Comparison of ENCODE assay signal across 12 cellular contexts in the genomic region with DNA sequence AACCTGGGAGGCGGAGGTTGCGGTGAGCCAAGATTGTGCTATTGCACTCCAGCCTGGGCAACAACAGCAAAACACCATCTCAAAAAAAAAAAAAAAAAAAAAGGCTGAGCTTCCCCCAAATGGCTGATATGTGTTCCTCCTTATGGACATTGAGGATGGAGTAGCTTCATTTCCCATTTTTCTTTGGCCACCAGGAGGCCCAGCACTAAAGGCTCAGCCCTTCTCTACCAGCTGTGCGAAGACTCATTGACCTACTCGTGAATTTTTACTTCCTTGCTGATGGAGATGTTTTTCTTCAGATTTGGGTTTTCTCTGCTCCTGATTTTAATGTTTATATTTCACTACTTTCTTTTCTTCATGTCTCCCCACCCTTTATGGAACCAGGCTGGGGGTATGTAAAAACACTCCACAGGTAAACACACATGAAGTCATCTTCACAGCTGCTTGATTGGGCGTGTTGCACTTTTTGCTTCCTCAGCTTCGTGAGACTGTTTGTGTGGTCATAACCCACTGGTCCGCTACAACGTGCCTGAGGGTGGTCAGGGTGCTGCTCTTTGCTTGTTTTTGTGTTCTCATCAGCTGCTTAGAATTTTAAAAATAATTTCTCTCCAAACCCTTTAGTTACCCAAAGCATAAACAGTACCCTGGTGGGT. TPM values are rescaled to one million over a fixed set of nuclear protein-coding genes. Genes with fewer than 3 reads are reported as not detected.
A peak's percentile ranks its signal among the peaks of the same experiment; 100 is the strongest.
DNase-seq lines count a peak whose midpoint lies in the region; ATAC-seq, FAIRE-seq and TF ChIP-seq lines count a peak whose summit lies in the region.
"Had no signal": no experiment of that assay in that cellular context is flagged by ENCODE, and none has a peak within 500 bp of the region (broad histone marks: within the 10 kb centered on the region; RNA-seq: fewer than 3 reads in every experiment).

No MANE protein-coding gene starts in this region.

- peak overlapping the region; percentile 75 for H3K27ac ChIP-seq in WERI-Rb-1

- DNase-seq in AG09309 (ENCODE audit: low read depth) (no peak), HCEC 1CT (peak; percentile 29), WERI-Rb-1 (no peak), kidney epithelial cell (ENCODE audit: low read depth) (no peak), H54 (ENCODE audit: insufficient read length, low spot score) (no peak), GM19238 (ENCODE audit: insufficient read length, low spot score) (no peak)
- DNase-seq: activated naive CD4-positive, alpha-beta T cell treated with Interleukin-2 at 50 U/mL for 16 hours; KG1 had no signal

- H3K36me3 ChIP-seq in WERI-Rb-1, result peaks cover 84% of the 10 kb centered on the region
- peaks cover 1% of the 10 kb centered on the region for H3K36me3 ChIP-seq in kidney epithelial cell (ENCODE audit: control insufficient read depth, insufficient read depth, low read length)

- TF ChIP-seq CTCF in AG09309 (IDR thresholded peaks at IDR 0.05; ENCODE audit: control insufficient read depth, insufficient read depth, low read depth, low read length, missing control alignments), result peak; percentile 46
- peak; percentile 41 for TF ChIP-seq CTCF in WERI-Rb-1 (IDR thresholded peaks at IDR 0.05; ENCODE audit: low read depth, low read length)
- TF ChIP-seq CTCF in kidney epithelial cell (IDR thresholded peaks at IDR 0.05; ENCODE audit: insufficient read depth, low read length, poor library complexity, severe bottlenecking), result peak; percentile 44

- H3K4me3 ChIP-seq in AG09309 (ENCODE audit: control insufficient read depth, low read depth, low read length), result no peak overlapping the region
- H3K4me3 ChIP-seq in WERI-Rb-1 (ENCODE audit: low read depth, low read length), result no peak overlapping the region
- no peak overlapping the region for H3K4me3 ChIP-seq in kidney epithelial cell (ENCODE audit: low read depth, low read length)
- H3K4me3 ChIP-seq: heart left ventricle had no signal

- no peaks in the 10 kb centered on the region for H3K9me3 ChIP-seq in WERI-Rb-1 (ENCODE audit: severe bottlenecking)
- H3K9me3 ChIP-seq: heart left ventricle had no signal

- ATAC-seq in GM19351 (IDR thresholded peaks at IDR 0.05; ENCODE audit: unreplicated experiment) (no peak), HG03520 (IDR thresholded peaks at IDR 0.05; ENCODE audit: unreplicated experiment) (no peak)
- ATAC-seq: heart left ventricle had no signal

- FAIRE-seq in H54 (lab: Jason Lieb, UNC), result no peak
- FAIRE-seq: G401.6 had no signal

- H3K27me3 ChIP-seq in WERI-Rb-1 (ENCODE audit: insufficient read depth, low read depth, severe bottlenecking) (no peaks in the 10 kb centered on the region), kidney epithelial cell (ENCODE audit: control insufficient read depth, insufficient read depth, low read length) (no peaks in the 10 kb centered on the region)
- H3K27me3 ChIP-seq: heart left ventricle had no signal

- TF ChIP-seq POLR2A in H54 (IDR thresholded peaks at IDR 0.05; ENCODE audit: low read depth, low read length), result no peak

RNA-seq across cellular contexts. Expression of gene SEMA4B, which starts 13.5 kb away (rescaled TPM):
- 44.2 and 51.2 TPM in 2 replicates for total RNA-seq in kidney epithelial cell

RNA-seq across cellular contexts. Expression of gene CIB1, which starts 19.1 kb away (rescaled TPM):
- 33.6 and 38.1 TPM in 2 replicates for total RNA-seq in kidney epithelial cell

RNA-seq across cellular contexts. Expression of gene GDPGP1, which starts 19.3 kb away (rescaled TPM):
- total RNA-seq in kidney epithelial cell, result 8.1 and 11.0 TPM in 2 replicates

RNA-seq across cellular contexts. Expression of gene TTLL13, which starts 34.7 kb away (rescaled TPM):
- total RNA-seq in kidney epithelial cell, result 0.41 TPM in 1 of 2 replicates, not detected in the other

RNA-seq across cellular contexts. Expression of gene NGRN, which starts 50.8 kb away (rescaled TPM):
- 124 and 139 TPM in 2 replicates for total RNA-seq in kidney epithelial cell
